In genomic region chr18:39805218-39805617, GRCh38 we compare ENCODE assay signal across 26 cellular contexts.
"Had no signal": no experiment of that assay in that cellular context is flagged by ENCODE, and none has a peak within 500 bp of the region (broad histone marks: within the 10 kb centered on the region; RNA-seq: fewer than 3 reads in every experiment).

No MANE protein-coding gene starts in this region.

- H3K9me3 ChIP-seq: colonic mucosa, gastrocnemius medialis, ovary, psoas muscle, sigmoid colon, thyroid gland had no signal

- H3K27ac ChIP-seq: colonic mucosa, epithelial cell of prostate, gastrocnemius medialis, ovary, psoas muscle, sigmoid colon, stomach, thyroid gland had no signal

- H3K27me3 ChIP-seq: colonic mucosa, gastrocnemius medialis, ovary, sigmoid colon, stomach, thyroid gland had no signal

- H3K4me3 ChIP-seq: colonic mucosa, gastrocnemius medialis, ovary, psoas muscle, sigmoid colon, stomach, thyroid gland had no signal

- H3K4me1 ChIP-seq: gastrocnemius medialis, psoas muscle had no signal

- ATAC-seq: esophagus mucosa; gastrocnemius medialis; naive thymus-derived CD8-positive, alpha-beta T cell; psoas muscle; right cardiac atrium; stimulated activated effector memory CD8-positive, alpha-beta T cell treated with anti-CD3 and anti-CD28 coated beads, Interleukin-12 subunit alpha, Interleukin-12 subunit beta, amount 100 ng/mL, for 72 hours had no signal

- H3K36me3 ChIP-seq: colonic mucosa, gastrocnemius medialis, ovary, sigmoid colon, stomach, thyroid gland had no signal

- DNase-seq: colonic mucosa; effector CD8-positive, alpha-beta T cell; endodermal cell; foreskin fibroblast; gastrocnemius medialis; head of caudate nucleus; mammary epithelial cell; mesendoderm; midbrain; naive thymus-derived CD8-positive, alpha-beta T cell; nephron progenitor cell; occipital lobe; ovary; posterior cingulate gyrus; psoas muscle; right cardiac atrium; sigmoid colon; stimulated activated CD4-positive, alpha-beta T cell treated with anti-CD3 and anti-CD28 coated beads, Interleukin-2, amount 100 ng/mL, for 24 hours; stimulated activated CD4-positive, alpha-beta T cell treated with anti-CD3 and anti-CD28 coated beads, Interleukin-4, amount 100 ng/mL, for 24 hours; stimulated activated naive CD4-positive, alpha-beta T cell treated with Interleukin-2 at 50 U/mL for 16 hours; stomach; thyroid gland; trophoblast cell had no signal
